Comparison of ENCODE assay signal across 20 cellular contexts in the genomic region with DNA sequence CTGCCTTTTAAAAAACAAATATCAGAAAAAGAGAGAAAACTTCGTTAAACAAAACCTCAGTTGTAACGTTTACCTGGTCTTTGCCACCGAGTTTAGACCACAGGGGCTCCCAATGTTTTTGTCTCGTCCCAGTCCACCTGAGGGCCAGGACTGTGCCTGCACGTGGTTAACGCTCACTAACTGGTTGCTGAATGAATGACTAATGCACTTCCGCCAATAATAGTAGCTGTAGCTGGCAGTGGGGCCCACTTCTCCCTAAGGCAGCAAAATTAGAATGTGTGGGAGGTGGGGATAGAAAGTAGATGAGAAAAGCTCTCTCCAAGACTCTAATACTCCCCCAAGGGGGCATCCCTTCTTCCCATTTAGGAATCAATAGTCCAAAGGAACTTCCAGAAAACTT.
"Had no signal": no experiment of that assay in that cellular context is flagged by ENCODE, and none has a peak within 500 bp of the region (broad histone marks: within the 10 kb centered on the region; RNA-seq: fewer than 3 reads in every experiment).

No MANE protein-coding gene starts in this region.

- H3K9me3 Mint-ChIP-seq: activated naive CD4-positive, alpha-beta T cell treated with anti-CD3 and anti-CD28 coated beads, Interleukin-2, amount 50 U/mL, for 24 hours; nephron progenitor cell; type B pancreatic cell had no signal

- H3K27me3 ChIP-seq: right atrium auricular region, testis had no signal

- H3K4me1 ChIP-seq: gastrocnemius medialis, right atrium auricular region, stomach, testis had no signal

- FAIRE-seq: bronchial epithelial cell had no signal

- H3K4me1 Mint-ChIP-seq: activated naive CD4-positive, alpha-beta T cell treated with anti-CD3 and anti-CD28 coated beads, Interleukin-2, amount 50 U/mL, for 24 hours; nephron progenitor cell had no signal

- H3K36me3 Mint-ChIP-seq: activated naive CD4-positive, alpha-beta T cell treated with anti-CD3 and anti-CD28 coated beads, Interleukin-2, amount 50 U/mL, for 24 hours; type B pancreatic cell had no signal

- H3K27ac Mint-ChIP-seq: activated naive CD4-positive, alpha-beta T cell treated with anti-CD3 and anti-CD28 coated beads, Interleukin-2, amount 50 U/mL, for 24 hours; nephron progenitor cell; progenitor cell of endocrine pancreas; type B pancreatic cell had no signal

- H3K9me3 ChIP-seq: gastrocnemius medialis, right atrium auricular region, stomach, testis had no signal

- H3K4me3 ChIP-seq: gastrocnemius medialis, right atrium auricular region, stomach, testis had no signal

- H3K27ac ChIP-seq: gastrocnemius medialis, right atrium auricular region, stomach, testis, WERI-Rb-1 had no signal

- H3K36me3 ChIP-seq: gastrocnemius medialis, right atrium auricular region, stomach, WERI-Rb-1 had no signal

- DNase-seq: activated CD4-positive, alpha-beta T cell treated with anti-CD3 and anti-CD28 coated beads for 1 hour; activated CD8-positive, alpha-beta memory T cell treated with anti-CD3 and anti-CD28 coated beads for 24 hours; activated CD8-positive, alpha-beta memory T cell treated with anti-CD3 and anti-CD28 coated beads, Interleukin-2, amount 50 U/mL, for 48 hours; activated effector memory CD4-positive, alpha-beta T cell treated with anti-CD3 and anti-CD28 coated beads, Interleukin-2, amount 50 U/mL, for 16 hours; activated T-cell treated with anti-CD3 and anti-CD28 coated beads, Interleukin-2, amount 50 U/mL, for 48 hours; cerebellar nuclear complex; effector CD4-positive, alpha-beta T cell; gastrocnemius medialis; left ventricle myocardium superior; nephron progenitor cell; stomach; T-helper 2 cell; testis; WERI-Rb-1 had no signal

- ATAC-seq: esophagus mucosa, gastrocnemius medialis, left ventricle myocardium superior had no signal

- H3K4me3 Mint-ChIP-seq: activated naive CD4-positive, alpha-beta T cell treated with anti-CD3 and anti-CD28 coated beads, Interleukin-2, amount 50 U/mL, for 24 hours; nephron progenitor cell; type B pancreatic cell had no signal
